1 cellular context compared by ENCODE assay signal in the genomic region with DNA sequence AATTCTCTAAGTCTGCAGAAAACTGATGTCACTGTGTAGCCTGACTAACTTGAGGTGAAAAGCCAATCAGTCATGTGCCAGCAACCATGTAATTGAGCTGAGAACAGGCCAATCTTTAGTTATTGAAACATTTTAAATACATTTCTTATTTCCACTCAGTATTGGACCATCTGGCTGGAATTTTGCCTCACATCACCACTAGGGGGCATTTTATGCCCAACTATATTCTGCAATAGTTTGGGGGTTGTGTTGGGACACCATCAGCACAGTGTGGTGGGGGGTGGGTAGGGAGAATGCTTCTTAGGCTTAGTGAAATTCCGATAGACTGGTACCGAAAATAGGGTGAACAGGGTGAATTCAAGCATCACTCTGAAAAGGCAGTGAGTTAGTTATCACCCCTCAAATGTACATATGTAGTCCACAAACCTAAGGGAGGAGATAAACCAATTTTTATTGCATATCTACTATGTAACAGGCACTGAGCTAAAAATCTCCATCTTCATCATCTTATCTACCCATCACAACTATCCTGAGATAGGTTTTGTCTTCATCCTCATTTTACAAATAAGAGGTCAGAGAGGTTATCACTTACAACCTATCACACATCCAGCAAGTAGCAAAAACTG.
TF ChIP-seq lines count a peak whose summit lies in the region.

No MANE protein-coding gene starts in this region.

TF ChIP-seq in SK-N-SH treated with all-trans-retinoic acid at 6 μM for 48 hours, 23 proteins besides CTCF, POLR2A, EP300 and RAD21 (continued from another document):
- TF ChIP-seq, protein P1, sequence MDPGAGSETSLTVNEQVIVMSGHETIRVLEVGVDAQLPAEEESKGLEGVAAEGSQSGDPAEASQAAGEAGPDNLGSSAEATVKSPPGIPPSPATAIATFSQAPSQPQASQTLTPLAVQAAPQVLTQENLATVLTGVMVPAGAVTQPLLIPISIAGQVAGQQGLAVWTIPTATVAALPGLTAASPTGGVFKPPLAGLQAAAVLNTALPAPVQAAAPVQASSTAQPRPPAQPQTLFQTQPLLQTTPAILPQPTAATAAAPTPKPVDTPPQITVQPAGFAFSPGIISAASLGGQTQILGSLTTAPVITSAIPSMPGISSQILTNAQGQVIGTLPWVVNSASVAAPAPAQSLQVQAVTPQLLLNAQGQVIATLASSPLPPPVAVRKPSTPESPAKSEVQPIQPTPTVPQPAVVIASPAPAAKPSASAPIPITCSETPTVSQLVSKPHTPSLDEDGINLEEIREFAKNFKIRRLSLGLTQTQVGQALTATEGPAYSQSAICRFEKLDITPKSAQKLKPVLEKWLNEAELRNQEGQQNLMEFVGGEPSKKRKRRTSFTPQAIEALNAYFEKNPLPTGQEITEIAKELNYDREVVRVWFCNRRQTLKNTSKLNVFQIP (CRISPR knock-in tag; IDR thresholded peaks at IDR 0.05; ENCODE audit: borderline replicate concordance, low read depth): no peak
